16 cellular contexts compared by ENCODE assay signal in genomic region chr11:11481371-11481770, GRCh38.
A peak's percentile ranks its signal among the peaks of the same experiment; 100 is the strongest.
DNase-seq lines count a peak whose midpoint lies in the region; ATAC-seq and TF ChIP-seq lines count a peak whose summit lies in the region.
"Had no signal": no experiment of that assay in that cellular context is flagged by ENCODE, and none has a peak within 500 bp of the region (broad histone marks: within the 10 kb centered on the region; RNA-seq: fewer than 3 reads in every experiment).

No MANE protein-coding gene starts in this region.

- H3K27ac ChIP-seq in IMR-90 (ENCODE audit: insufficient read depth, low read length) (no peak overlapping the region), coronary artery (peak overlapping the region; percentile 32 to 67), tibial artery (peak overlapping the region; percentile 6 to 26)
- H3K27ac ChIP-seq: RWPE1, SJSA1 had no signal

- no peak overlapping the region for H3K4me3 ChIP-seq in IMR-90 (ENCODE audit: insufficient read depth, low read depth, low read length)
- no peak overlapping the region for H3K4me3 ChIP-seq in coronary artery
- H3K4me3 ChIP-seq in tibial artery: no peak overlapping the region
- H3K4me3 ChIP-seq: SJSA1 had no signal

- no peak overlapping the region for H3K18ac ChIP-seq in IMR-90 (ENCODE audit: low read depth, low read length)

- in situ Hi-C loops in IMR-90 (cut with MboI; ENCODE audit: low sequenced_read_pairs): no loop called here

- H2BK20ac ChIP-seq in IMR-90 (ENCODE audit: low read depth, low read length): no peak overlapping the region

- peak; percentile 25; the same call in 1 of the 2 replicates for ATAC-seq in IMR-90 (ENCODE audit: low read depth)
- ATAC-seq in left ventricle myocardium superior: peak; percentile 97
- ATAC-seq: HCT116 had no signal

- BruUV-seq in IMR-90 (replicated peaks; lab: Mats Ljungman, UMichigan): no TSS peak

- H3K23ac ChIP-seq in IMR-90 (ENCODE audit: low read depth, low read length): no peak overlapping the region

- POLR2A ChIA-PET in IMR-90 (lab: Charles Lee; ENCODE audit: unreplicated experiment): no interaction called here

- H4K8ac ChIP-seq in IMR-90 (ENCODE audit: low read depth in 2 of 2, low read length in 2 of 2): no peak overlapping the region

- no CpG with 5 or more reads among the region's 4 CpGs for WGBS in IMR-90 (ENCODE audit: extremely low coverage in 2 of 2, insufficient read length in 1 of 2), 2 experiments

- H3K36me3 ChIP-seq in IMR-90 (ENCODE audit: control insufficient read depth, insufficient read depth, low read length) (no peaks in the 10 kb centered on the region), tibial artery (no peaks in the 10 kb centered on the region)
- H3K36me3 ChIP-seq: BE2C, SJSA1 had no signal

- H2BK5ac ChIP-seq in IMR-90 (ENCODE audit: low read depth, low read length, poor library complexity, severe bottlenecking): no peak overlapping the region

- no peaks in the 10 kb centered on the region for H3K9me1 ChIP-seq in IMR-90 (ENCODE audit: insufficient read depth, low read length)

- H3K9ac ChIP-seq in IMR-90 (ENCODE audit: low read depth, low read length): no peak overlapping the region

- 0 out of 2 replicates have a peak, but pooled peaks cover 2% of the 10 kb centered on the region for H3K4me1 ChIP-seq in IMR-90 (ENCODE audit: control insufficient read depth, insufficient read depth, low read length)
- H3K4me1 ChIP-seq in tibial artery: peaks cover 0 to 46% (median 15%) of the 10 kb centered on the region in 4 donors
- H3K4me1 ChIP-seq: SJSA1 had no signal

- H2BK15ac ChIP-seq in IMR-90 (ENCODE audit: low read depth, low read length): no peak overlapping the region

- TF ChIP-seq POLR2A in IMR-90 (IDR thresholded peaks at IDR 0.05; ENCODE audit: low read depth, low read length): no peak

- no peak overlapping the region for H3K4me2 ChIP-seq in IMR-90 (ENCODE audit: low read depth, low read length)

- H3K14ac ChIP-seq in IMR-90 (replicated peaks; ENCODE audit: low read depth, low read length): no peak overlapping the region

- CTCF ChIA-PET in IMR-90 (lab: Yijun Ruan, JAX): interaction anchor here (1.0 kb wide), 1 partner anchor 14 kb away, joined by 8 read pairs; no protein-coding TSS in a partner anchor

- H2BK120ac ChIP-seq in IMR-90 (ENCODE audit: low read depth, low read length): no peak overlapping the region

- TF ChIP-seq RAD21 in IMR-90 (IDR thresholded peaks at IDR 0.05; ENCODE audit: low read length): no peak

- no peak overlapping the region for H2AK9ac ChIP-seq in IMR-90 (replicated peaks; ENCODE audit: low read depth, low read length, poor library complexity)

- H4K5ac ChIP-seq in IMR-90 (ENCODE audit: low read depth, low read length): no peak overlapping the region

- no peak overlapping the region for H2AFZ ChIP-seq in IMR-90 (replicated peaks; ENCODE audit: low read length, poor library complexity)

- no peak overlapping the region for H4K91ac ChIP-seq in IMR-90 (ENCODE audit: insufficient read depth, low read depth, low read length)

- H2AK5ac ChIP-seq in IMR-90 (ENCODE audit: low read depth, low read length): no peak overlapping the region

- H4K20me1 ChIP-seq in IMR-90 (ENCODE audit: insufficient read depth, low read length): no peaks in the 10 kb centered on the region; the same call in 1 of the 2 replicates

- DNase-seq in IMR-90 (no peak), coronary artery (ENCODE audit: low spot score) (no peak), left ventricle myocardium superior (peak; percentile 51), tibial artery (no peak), SW480 (ENCODE audit: low spot score) (no peak), 8988T (no peak), NCI-H1436 (lab: John Stamatoyannopoulos, UW) (no peak)
- DNase-seq: BE2C; CD4-positive, alpha-beta T cell; MV-4-11; NCI-H2107; NCI-H345; NCI-H526 had no signal

- no peak for TF ChIP-seq CTCF in IMR-90 (conservative IDR thresholded peaks at IDR 0.05; ENCODE audit: low read depth, low read length)
- TF ChIP-seq CTCF in coronary artery (IDR thresholded peaks at IDR 0.05): no peak
- TF ChIP-seq CTCF in tibial artery (IDR thresholded peaks at IDR 0.05): no peak

- H3K56ac ChIP-seq in IMR-90 (ENCODE audit: extremely low read depth, insufficient read depth, low read length): no peak overlapping the region

- H3K9me3 ChIP-seq in IMR-90 (ENCODE audit: control insufficient read depth, insufficient read depth, low read length): no peaks in the 10 kb centered on the region
- no peaks in the 10 kb centered on the region for H3K9me3 ChIP-seq in tibial artery
- H3K9me3 ChIP-seq: BE2C, SJSA1 had no signal

- peaks cover 7% of the 10 kb centered on the region; the same call in 1 of the 2 replicates for H3K27me3 ChIP-seq in IMR-90 (ENCODE audit: control insufficient read depth, insufficient read depth, low read length)
- no peaks in the 10 kb centered on the region for H3K27me3 ChIP-seq in tibial artery
- H3K27me3 ChIP-seq: BE2C, SJSA1 had no signal

- dilution Hi-C loops in IMR-90 (cut with HindIII; ENCODE audit: low sequenced_read_pairs, unreplicated experiment): no loop called here

- no peak overlapping the region for H3K4ac ChIP-seq in IMR-90 (ENCODE audit: low read depth, low read length)

- intact Hi-C loops in IMR-90 (cut with micrococcal nuclease): no loop called here
- intact Hi-C loops in left ventricle myocardium superior (cut with micrococcal nuclease): no loop called here
- intact Hi-C loops in tibial artery (cut with DNase I; ENCODE audit: low total_unique reads): no loop called here

- no peaks in the 10 kb centered on the region for H3K79me1 ChIP-seq in IMR-90 (ENCODE audit: low read depth in 1 of 2, low read length in 2 of 2)

TF ChIP-seq in IMR-90, 13 proteins besides CTCF, POLR2A, EP300 and RAD21:
- TF ChIP-seq NFE2L2 (IDR thresholded peaks at IDR 0.05; ENCODE audit: low read depth, low read length) (no peak), RCOR1 (IDR thresholded peaks at IDR 0.05; ENCODE audit: insufficient replicate concordance, low read length) (no peak), BHLHE40 (IDR thresholded peaks at IDR 0.05; ENCODE audit: low read depth, low read length) (no peak), RFX5 (IDR thresholded peaks at IDR 0.05; ENCODE audit: low read depth, low read length) (no peak), USF2 (IDR thresholded peaks at IDR 0.05; ENCODE audit: low read depth, low read length) (no peak), ELK1 (IDR thresholded peaks at IDR 0.05; ENCODE audit: borderline replicate concordance, low read depth, low read length) (no peak), CEBPB (IDR thresholded peaks at IDR 0.05; ENCODE audit: low read depth, low read length) (no peak), CHD1 (IDR thresholded peaks at IDR 0.05; ENCODE audit: low read depth, low read length) (no peak), MXI1 (IDR thresholded peaks at IDR 0.05; ENCODE audit: borderline replicate concordance, low read depth, low read length) (no peak), MAFK (IDR thresholded peaks at IDR 0.05; ENCODE audit: low read depth, low read length) (no peak), FOS (IDR thresholded peaks at IDR 0.05; ENCODE audit: low read depth, low read length) (no peak), MAZ (IDR thresholded peaks at IDR 0.05; ENCODE audit: borderline replicate concordance, low read depth, low read length) (no peak), SMC3 (IDR thresholded peaks at IDR 0.05; ENCODE audit: low read depth, low read length) (no peak)
TF ChIP-seq in IMR-90: peak in this region for 0.
